In genomic region chr4:101019941-101020401, GRCh38 we compare ENCODE assay signal across 8 cellular contexts.
A peak's percentile ranks its signal among the peaks of the same experiment; 100 is the strongest.
DNase-seq lines count a peak whose midpoint lies in the region; ATAC-seq and TF ChIP-seq lines count a peak whose summit lies in the region.

No MANE protein-coding gene starts in this region.

- peak overlapping the region; percentile 88 for H3K27ac Mint-ChIP-seq in activated CD8-positive, alpha-beta T cell treated with anti-CD3 and anti-CD28 coated beads, Interleukin-2, amount 10 ng/mL, durations not matched to agents 7 days and 5 days

- no peak overlapping the region for H3K4me3 ChIP-seq in neutrophil (ENCODE audit: low read depth in 1 of 2, low read length in 1 of 2)

- H3K9me3 ChIP-seq in neutrophil, result no peaks in the 10 kb centered on the region

- H3K4me1 ChIP-seq in neutrophil (ENCODE audit: control insufficient read depth in 1 of 2, insufficient read depth in 1 of 2, low read depth in 1 of 2, low read length in 1 of 2), result peaks cover 12 to 21% of the 10 kb centered on the region in 2 experiments

- H3K36me3 ChIP-seq in neutrophil, result peaks cover 10% of the 10 kb centered on the region

- CTCF ChIA-PET in activated CD8-positive, alpha-beta T cell treated with anti-CD3 and anti-CD28 coated beads, Interleukin-2, amount 10 ng/mL, durations not matched to agents 7 days and 5 days (lab: Charles Lee), result interaction anchor here (1.4 to 2.5 kb wide), 5 partner anchors 9 to 150 kb away, joined by 3 to 11 read pairs (median 4); no protein-coding TSS in a partner anchor

- no peaks in the 10 kb centered on the region for H3K9me3 Mint-ChIP-seq in activated CD8-positive, alpha-beta T cell treated with anti-CD3 and anti-CD28 coated beads, Interleukin-2, amount 10 ng/mL, durations not matched to agents 7 days and 5 days (ENCODE audit: insufficient read depth)

- H3K36me3 Mint-ChIP-seq in activated CD8-positive, alpha-beta T cell treated with anti-CD3 and anti-CD28 coated beads, Interleukin-2, amount 10 ng/mL, durations not matched to agents 7 days and 5 days (ENCODE audit: low read depth), result peaks cover 20% of the 10 kb centered on the region

- no peaks in the 10 kb centered on the region for H3K27me3 ChIP-seq in neutrophil

- peak overlapping the region; percentile 6 for H3K27ac ChIP-seq in neutrophil

- peak overlapping the region; percentile 49 for H3K4me3 Mint-ChIP-seq in activated CD8-positive, alpha-beta T cell treated with anti-CD3 and anti-CD28 coated beads, Interleukin-2, amount 10 ng/mL, durations not matched to agents 7 days and 5 days

- TF ChIP-seq CTCF in neutrophil (IDR thresholded peaks at IDR 0.05), result no peak

- no peaks in the 10 kb centered on the region for H3K27me3 Mint-ChIP-seq in activated CD8-positive, alpha-beta T cell treated with anti-CD3 and anti-CD28 coated beads, Interleukin-2, amount 10 ng/mL, durations not matched to agents 7 days and 5 days (ENCODE audit: low read depth)

- peak; percentile 63 for ATAC-seq in HG03064 (IDR thresholded peaks at IDR 0.05; ENCODE audit: low read depth, unreplicated experiment)
- peak; percentile 72 for ATAC-seq in activated CD8-positive, alpha-beta T cell treated with anti-CD3 and anti-CD28 coated beads, Interleukin-2, amount 10 ng/mL, durations not matched to agents 7 days and 5 days

- DNase-seq in activated gamma-delta T cell treated with Interleukin-2 at 50 U/mL for 16 hours, result peak; percentile 33
- DNase-seq in activated gamma-delta T cell (lab: John Stamatoyannopoulos, UW), result no peak
- peak; percentile 45 for DNase-seq in activated CD8-positive, alpha-beta T cell treated with anti-CD3 and anti-CD28 coated beads, Interleukin-2, amount 10 ng/mL, durations not matched to agents 7 days and 5 days
- no peak for DNase-seq in HUDEP-2 (lab: John Stamatoyannopoulos, UW; ENCODE audit: unreplicated experiment in 76 of 76)
- DNase-seq in NCI-H510A treated with DMSO at 0.1 percent for 48 hours (lab: John Stamatoyannopoulos, UW), result no peak
- no peak for DNase-seq in GF-D8 (lab: John Stamatoyannopoulos, UW)

- peaks cover 55% of the 10 kb centered on the region for H3K4me1 Mint-ChIP-seq in activated CD8-positive, alpha-beta T cell treated with anti-CD3 and anti-CD28 coated beads, Interleukin-2, amount 10 ng/mL, durations not matched to agents 7 days and 5 days (ENCODE audit: low read depth)

- POLR2A ChIA-PET in activated CD8-positive, alpha-beta T cell treated with anti-CD3 and anti-CD28 coated beads, Interleukin-2, amount 10 ng/mL, durations not matched to agents 7 days and 5 days (lab: Charles Lee), result interaction anchor here (1.1 kb wide), 1 partner anchor 35 kb away, joined by 3 read pairs; no protein-coding TSS in a partner anchor

Comparison
In these comparisons a context has a peak if more than half of its experiments do, and no peak if none do; other contexts are left out.
1. DNase-seq: peak in activated gamma-delta T cell treated with Interleukin-2 at 50 U/mL for 16 hours (single experiment) and activated CD8-positive, alpha-beta T cell treated with anti-CD3 and anti-CD28 coated beads, Interleukin-2, amount 10 ng/mL, durations not matched to agents 7 days and 5 days (single experiment); none in activated gamma-delta T cell (single experiment), HUDEP-2 (0 of 76), NCI-H510A treated with DMSO at 0.1 percent for 48 hours (single experiment) and GF-D8 (single experiment).